In the genomic region with DNA sequence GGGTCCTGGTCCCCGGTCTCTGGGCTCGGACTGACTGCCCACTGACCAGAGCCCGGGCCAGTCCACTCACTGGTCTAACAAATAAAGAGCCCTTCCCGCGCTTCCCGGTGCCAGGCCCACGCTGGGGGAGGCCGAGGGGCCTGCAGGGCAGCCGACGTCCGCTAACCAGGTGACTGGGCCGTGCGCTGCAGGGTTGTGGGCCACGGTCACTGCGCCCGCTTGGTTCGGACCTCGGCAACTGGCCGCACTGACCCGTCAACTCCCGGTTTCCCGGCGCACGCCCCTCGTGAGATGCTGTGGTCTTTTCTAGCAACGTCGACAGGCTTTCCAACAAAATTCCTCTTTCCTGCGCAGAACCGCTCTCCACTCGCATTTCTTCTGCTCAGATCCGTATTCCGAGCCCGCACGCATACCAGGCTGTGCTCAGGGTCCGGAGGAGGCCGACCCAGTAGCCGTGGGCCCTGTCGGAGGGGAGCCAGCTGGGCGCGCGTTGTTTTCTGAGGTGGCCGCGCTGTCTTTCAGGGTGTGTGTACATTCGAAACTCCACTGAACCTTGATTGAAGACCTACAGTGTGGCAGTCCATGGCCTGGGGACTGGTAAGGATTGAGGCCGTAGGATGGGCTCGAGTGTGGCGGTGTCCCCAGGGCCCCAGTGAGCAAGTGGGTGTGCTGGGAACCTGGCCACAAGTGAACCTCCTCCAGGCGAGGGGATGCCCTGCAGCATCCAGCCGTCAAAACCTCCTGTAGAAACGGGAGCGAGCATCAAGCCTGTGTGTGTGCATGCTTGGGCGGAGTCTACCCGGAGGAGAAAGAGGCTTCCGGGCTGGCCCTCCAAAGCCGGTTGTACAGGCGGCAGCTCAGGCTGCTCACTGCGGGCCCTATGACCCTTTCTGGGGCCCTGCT, we compare ENCODE assay signal across 9 cellular contexts. TPM values are rescaled to one million over a fixed set of nuclear protein-coding genes. Genes with fewer than 3 reads are reported as not detected.
DNase-seq lines count a peak whose midpoint lies in the region; ATAC-seq and TF ChIP-seq lines count a peak whose summit lies in the region.
"Had no signal": no experiment of that assay in that cellular context is flagged by ENCODE, and none has a peak within 500 bp of the region (broad histone marks: within the 10 kb centered on the region; RNA-seq: fewer than 3 reads in every experiment).

No MANE protein-coding gene starts in this region.

- DNase-seq in CD4-positive, alpha-beta T cell, result peak in 1 of 10 experiments; percentile 31
- DNase-seq in activated CD8-positive, alpha-beta memory T cell treated with anti-CD3 and anti-CD28 coated beads, Interleukin-2, amount 50 U/mL, for 48 hours, result peak; percentile 56
- DNase-seq in anterior cingulate cortex (lab: John Stamatoyannopoulos, UW) (no peak), AML-193 (lab: John Stamatoyannopoulos, UW) (no peak), HuH-7 (ENCODE audit: low spot score) (no peak)

- H3K9ac ChIP-seq in HUES48 (ENCODE audit: low read depth, low read length) (peak overlapping the region; percentile 25; the same call in 1 of the 2 replicates), rectal smooth muscle tissue (ENCODE audit: low read length) (no peak overlapping the region)
- H3K9ac ChIP-seq: KMS-11 had no signal

- peak overlapping the region; percentile 68 for H3K4me3 ChIP-seq in HUES48 (ENCODE audit: low read depth, low read length)
- peak overlapping the region; percentile 67 to 74 for H3K4me3 ChIP-seq in gastroesophageal sphincter
- H3K4me3 ChIP-seq in rectal smooth muscle tissue (ENCODE audit: low read length), result peak overlapping the region; percentile 69

- H3K4me1 ChIP-seq in HUES48 (ENCODE audit: control insufficient read depth, insufficient read depth, low read length) (peaks cover 30% of the 10 kb centered on the region), gastroesophageal sphincter (peaks cover 3 to 89% (median 55%) of the 10 kb centered on the region in 3 donors), rectal smooth muscle tissue (ENCODE audit: control insufficient read depth, insufficient read depth, low read length) (peaks cover 16% of the 10 kb centered on the region)

- H3K9me3 Mint-ChIP-seq in CD4-positive, alpha-beta T cell, result no peaks in the 10 kb centered on the region

- H3K36me3 Mint-ChIP-seq in CD4-positive, alpha-beta T cell (ENCODE audit: low read depth), result peaks cover 20% of the 10 kb centered on the region

- POLR2A ChIA-PET in CD4-positive, alpha-beta T cell (lab: Charles Lee), result no interaction called here

- no peak for ATAC-seq in CD4-positive, alpha-beta T cell (ENCODE audit: poor library complexity)
- ATAC-seq in gastroesophageal sphincter, result no peak

- CTCF ChIA-PET in CD4-positive, alpha-beta T cell (lab: Charles Lee), result no interaction called here

- no peaks in the 10 kb centered on the region for H3K27me3 ChIP-seq in CD4-positive, alpha-beta T cell (ENCODE audit: control insufficient read depth, insufficient read depth, low read length)
- H3K27me3 ChIP-seq in HUES48 (ENCODE audit: control insufficient read depth, insufficient read depth, low read length), result no peaks in the 10 kb centered on the region
- no peaks in the 10 kb centered on the region for H3K27me3 ChIP-seq in gastroesophageal sphincter
- H3K27me3 ChIP-seq in rectal smooth muscle tissue (ENCODE audit: control insufficient read depth, insufficient read depth, low read length), result no peaks in the 10 kb centered on the region

- TF ChIP-seq POLR2A in gastroesophageal sphincter (IDR thresholded peaks at IDR 0.05), result no peak

- no peak for TF ChIP-seq EP300 in gastroesophageal sphincter (IDR thresholded peaks at IDR 0.05)

- intact Hi-C loops in CD4-positive, alpha-beta T cell (cut with DNase I, micrococcal nuclease), result loop anchor here in 1 of 2 experiments (2.0 to 10.0 kb wide), 5 partner anchors 78 to 1970 kb away; a partner anchor contains a TSS

- peak overlapping the region; percentile 19 for H3K27ac Mint-ChIP-seq in CD4-positive, alpha-beta T cell

- no peak for TF ChIP-seq CTCF in CD4-positive, alpha-beta T cell (IDR thresholded peaks at IDR 0.05)
- TF ChIP-seq CTCF in gastroesophageal sphincter (IDR thresholded peaks at IDR 0.05), result no peak

- peaks cover 41% of the 10 kb centered on the region for H3K4me1 Mint-ChIP-seq in CD4-positive, alpha-beta T cell (ENCODE audit: low read depth)

- H3K9me3 ChIP-seq in CD4-positive, alpha-beta T cell (ENCODE audit: control insufficient read depth, low read length), result no peaks in the 10 kb centered on the region
- H3K9me3 ChIP-seq in HUES48 (ENCODE audit: control insufficient read depth, insufficient read depth, low read length), result no peaks in the 10 kb centered on the region
- no peaks in the 10 kb centered on the region for H3K9me3 ChIP-seq in gastroesophageal sphincter

- H3K4me3 Mint-ChIP-seq in CD4-positive, alpha-beta T cell, result peak overlapping the region; percentile 99

- H3K36me3 ChIP-seq in HUES48 (ENCODE audit: control insufficient read depth, insufficient read depth, low read length), result peaks cover 15% of the 10 kb centered on the region
- no peaks in the 10 kb centered on the region for H3K36me3 ChIP-seq in gastroesophageal sphincter
- no peaks in the 10 kb centered on the region for H3K36me3 ChIP-seq in rectal smooth muscle tissue (ENCODE audit: control insufficient read depth, insufficient read depth, low read length)

- WGBS in gastroesophageal sphincter (ENCODE audit: low coverage in 1 of 2), 2 donors, result 27% methylated on average over 9 of the region's 57 CpGs; no CpG with 5 or more reads in 1 of the 2 donors

- no peak overlapping the region for H3K27ac ChIP-seq in CD4-positive, alpha-beta T cell (ENCODE audit: low read depth, low read length)
- H3K27ac ChIP-seq in HUES48 (ENCODE audit: low read depth, low read length) (peak overlapping the region; percentile 66), gastroesophageal sphincter (peak overlapping the region; percentile 75 to 95 (median 94)), rectal smooth muscle tissue (ENCODE audit: low read depth, low read length) (peak overlapping the region; percentile 67)
- H3K27ac ChIP-seq: KMS-11 had no signal

- H3K27me3 Mint-ChIP-seq in CD4-positive, alpha-beta T cell, result no peaks in the 10 kb centered on the region

RNA-seq across cellular contexts. Expression of a gene that starts 0.9 kb away (rescaled TPM):
- total RNA-seq in CD4-positive, alpha-beta T cell, result 1 to 10 TPM; 2.5 to 4.2 TPM
- 10 to 100 TPM; 21.7 to 69.5 (median 34.7) TPM for total RNA-seq in gastroesophageal sphincter

RNA-seq across cellular contexts. Expression of a gene that starts 1.9 kb away (rescaled TPM):
- total RNA-seq in CD4-positive, alpha-beta T cell, result 1 to 10 TPM; 2.8 to 8.3 TPM
- total RNA-seq in gastroesophageal sphincter, result 10 to 100 TPM in 2 of 4 donors, 1 to 10 TPM in 2; 1.9 to 47.5 (median 18.7) TPM

RNA-seq across cellular contexts. Expression of a gene that starts 39.4 kb away (rescaled TPM):
- 1 to 10 TPM; 1.5 to 2.5 TPM for total RNA-seq in CD4-positive, alpha-beta T cell
- total RNA-seq in gastroesophageal sphincter, result 100 to 1,000 TPM in 2 of 4 donors, 10 to 100 TPM in 2; 76.2 to 167 (median 95.8) TPM

Comparison
In these comparisons a context has a peak if more than half of its experiments do, and no peak if none do; other contexts are left out.
1. RNA of a gene that starts 0.9 kb away (total RNA-seq): 21.7 to 69.5 TPM in gastroesophageal sphincter; 2.5 to 4.2 TPM in CD4-positive, alpha-beta T cell; every median in the first group is over 4 times any median in the second.
2. RNA of a gene that starts 39.4 kb away (total RNA-seq): 76.2 to 167 TPM in gastroesophageal sphincter; 1.5 to 2.5 TPM in CD4-positive, alpha-beta T cell; every median in the first group is over 10 times any median in the second.
3. Peak in every context shown above with its lines, with median percentiles within 50 percentile points of each other: H3K4me3 ChIP-seq.